In the genomic region with DNA sequence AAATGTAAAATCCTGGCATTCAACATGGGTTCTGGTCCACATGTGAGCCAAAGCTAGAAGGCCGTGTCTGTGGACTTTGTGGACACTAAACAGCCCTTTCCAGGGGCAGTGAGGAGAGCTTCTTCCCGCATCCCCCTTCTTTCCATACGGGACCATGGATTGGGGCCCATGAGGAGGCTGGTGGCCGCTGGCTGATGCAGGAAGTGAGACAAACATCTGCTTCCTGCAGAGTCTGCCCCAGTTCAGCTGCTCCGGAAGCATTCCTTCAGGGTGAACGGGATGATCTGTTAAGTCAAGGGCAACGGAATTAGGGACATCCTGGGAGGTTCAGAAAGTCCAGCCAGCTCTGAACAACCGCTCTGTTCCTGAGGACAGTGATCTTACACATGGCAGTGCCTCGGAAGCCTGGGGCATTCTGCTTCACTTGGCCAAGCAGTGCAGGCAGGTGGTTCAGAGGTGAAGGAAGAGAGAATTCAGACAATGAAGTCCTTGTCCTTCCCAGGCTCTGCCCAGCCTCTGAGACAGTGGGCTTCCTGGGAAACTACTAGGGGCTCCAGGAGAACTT, we compare ENCODE assay signal across 1 cellular context.
TF ChIP-seq lines count a peak whose summit lies in the region.

No MANE protein-coding gene starts in this region.

TF ChIP-seq in H1, 55 proteins besides CTCF, POLR2A, EP300 and RAD21:
- no peak for TF ChIP-seq NANOG (IDR thresholded peaks at IDR 0.05; ENCODE audit: insufficient read depth, low read depth, low read length, poor library complexity, severe bottlenecking)
- no peak for TF ChIP-seq GABPA (IDR thresholded peaks at IDR 0.05; ENCODE audit: borderline replicate concordance, insufficient read depth, low read length)
- TF ChIP-seq JUN (IDR thresholded peaks at IDR 0.05; ENCODE audit: low read depth, low read length) = no peak
- no peak for TF ChIP-seq HDAC6 (IDR thresholded peaks at IDR 0.05; ENCODE audit: low read depth, low read length)
- TF ChIP-seq EZH2 (IDR thresholded peaks at IDR 0.05; ENCODE audit: low read depth, low read length, severe bottlenecking) = no peak
- TF ChIP-seq CREB1 (IDR thresholded peaks at IDR 0.05) = no peak
- TF ChIP-seq BCL11A (IDR thresholded peaks at IDR 0.05; ENCODE audit: low read depth in 2 of 2, low read length in 2 of 2) = no peak
- no peak for TF ChIP-seq SP1 (IDR thresholded peaks at IDR 0.05; ENCODE audit: low read depth, low read length)
